ENCODE assay signal across 8 cellular contexts in genomic region chr6:32177788-32178546, GRCh38. TPM values are rescaled to one million over a fixed set of nuclear protein-coding genes. Genes with fewer than 3 reads are reported as not detected.
A peak's percentile ranks its signal among the peaks of the same experiment; 100 is the strongest.
DNase-seq lines count a peak whose midpoint lies in the region; ATAC-seq, FAIRE-seq and TF ChIP-seq lines count a peak whose summit lies in the region.

Gene RNF5, plus strand, starts transcription at chr6:32178405. Its CDS starts 107 bp downstream, at chr6:32178512.

- H3K9me3 ChIP-seq in keratinocyte (ENCODE audit: control insufficient read depth, low read depth, low read length): no peaks in the 10 kb centered on the region

- H4K20me1 ChIP-seq in keratinocyte (ENCODE audit: control insufficient read depth, extremely low read depth, insufficient read depth, low read length): no peaks in the 10 kb centered on the region

- peak within 1 kb of the TSS; percentile 90 for H3K9ac ChIP-seq in keratinocyte (ENCODE audit: control insufficient read depth, extremely low read depth, insufficient read depth, low read length)

- ATAC-seq in GM19035 (IDR thresholded peaks at IDR 0.05; ENCODE audit: unreplicated experiment): peak; percentile 78
- ATAC-seq in HG03378 (IDR thresholded peaks at IDR 0.05; ENCODE audit: unreplicated experiment): peak; percentile 84

- peak within 1 kb of the TSS; percentile 93 for H3K4me2 ChIP-seq in keratinocyte (ENCODE audit: control insufficient read depth, extremely low read depth, insufficient read depth, low read depth, low read length)

- H3K27ac ChIP-seq in keratinocyte (ENCODE audit: control insufficient read depth, insufficient read depth, low read length): peak within 1 kb of the TSS; percentile 97

- FAIRE-seq in keratinocyte (lab: Jason Lieb, UNC): peak; percentile 66

- H2AFZ ChIP-seq in keratinocyte (ENCODE audit: control insufficient read depth, low read length): peak within 1 kb of the TSS; percentile 78

- dilution Hi-C loops in keratinocyte (cut with MboI; ENCODE audit: extremely low pct_ligation_motif_present, low sequenced_read_pairs): no loop called here

- TF ChIP-seq CTCF in AG09319 (IDR thresholded peaks at IDR 0.05; ENCODE audit: low read depth, low read length) (no peak), keratinocyte (optimal IDR thresholded peaks at IDR 0.05 in 1 of 3, IDR thresholded peaks at IDR 0.05 in 1 of 3, conservative IDR thresholded peaks at IDR 0.05 in 1 of 3; ENCODE audit: extremely low read depth in 1 of 3, insufficient read depth in 2 of 3, low read length in 3 of 3) (no peak)

- peak; percentile 100 for DNase-seq in AG09319 (ENCODE audit: extremely low read depth, low read depth)
- DNase-seq in NCI-H460 (ENCODE audit: extremely low read depth, low read depth): peak; percentile 99
- peak; percentile 87 for DNase-seq in activated CD4-positive, alpha-beta T cell treated with anti-CD3 and anti-CD28 coated beads for 1 hour
- DNase-seq in cerebellum (ENCODE audit: low spot score): peak; percentile 98
- peak; percentile 97 for DNase-seq in keratinocyte (ENCODE audit: low read depth, low spot score)
- peak; percentile 93 for DNase-seq in stimulated activated CD4-positive, alpha-beta T cell treated with anti-CD3 and anti-CD28 coated beads, Interleukin-15, amount 100 ng/mL, for 24 hours

- no peaks in the 10 kb centered on the region for H3K27me3 ChIP-seq in keratinocyte (ENCODE audit: control insufficient read depth, extremely low read depth, insufficient read depth, low read length)

- peak within 1 kb of the TSS; percentile 87 to 95 (median 90) for H3K4me3 ChIP-seq in keratinocyte (ENCODE audit: control insufficient read depth in 2 of 3, extremely low read depth in 1 of 3, insufficient read depth in 2 of 3, low read depth in 1 of 3, low read length in 3 of 3)

- H3K4me1 ChIP-seq in keratinocyte (ENCODE audit: control insufficient read depth, extremely low read depth, insufficient read depth, low read length): peaks cover 40% of the 10 kb centered on the region

- H3K36me3 ChIP-seq in keratinocyte (ENCODE audit: control insufficient read depth in 2 of 2, extremely low read depth in 1 of 2, insufficient read depth in 2 of 2, low read length in 2 of 2): peaks cover 6 to 10% of the 10 kb centered on the region in 2 experiments

- no peaks in the 10 kb centered on the region for H3K9me1 ChIP-seq in keratinocyte (ENCODE audit: control insufficient read depth, extremely low read depth, insufficient read depth, low read length)

- H3K79me2 ChIP-seq in keratinocyte (ENCODE audit: control insufficient read depth, insufficient read depth, low read length): peaks cover 27% of the 10 kb centered on the region

RNA-seq across cellular contexts. Expression of gene RNF5, which starts in this region (rescaled TPM):
- 30.1 and 31.6 TPM in 2 replicates for total RNA-seq in NCI-H460 (2014; rRNA removed; shearing (Covaris generic))
- 24.2 and 32.8 TPM in 2 replicates for polyA plus RNA-seq in NCI-H460 (2014; cell fraction: nucleus; rRNA removed)
- total RNA-seq in cerebellum: 36.8 TPM
- polyA plus RNA-seq in keratinocyte: 29.6 to 43.2 TPM (median 33.2 TPM) in 3 replicates
- polyA plus RNA-seq in keratinocyte (2011; ENCODE audit: low read depth): 2.9 TPM
- 36.8 and 37.5 TPM in 2 replicates for polyA plus RNA-seq in keratinocyte (2011; cell fraction: cytosol; rRNA removed)
- 15.3 and 17.9 TPM in 2 replicates for polyA plus RNA-seq in keratinocyte (2011; cell fraction: nucleus; rRNA removed)
- 35.1 and 39.4 TPM in 2 replicates for polyA plus RNA-seq in keratinocyte (2012; ENCODE audit: low replicate concordance)
- 15.1 to 20.0 TPM (median 16.7 TPM) in 3 replicates for polyA minus RNA-seq in keratinocyte
- polyA minus RNA-seq in keratinocyte (2011; cell fraction: cytosol; rRNA and poly(A)+ RNA removed): 15.0 TPM
- polyA minus RNA-seq in keratinocyte (2011; cell fraction: nucleus; rRNA and poly(A)+ RNA removed): 4.0 and 7.0 TPM in 2 replicates

Comparison
In these comparisons a context has a peak if more than half of its experiments do, and no peak if none do; other contexts are left out.
1. Peak in every context shown above with its lines: DNase-seq, ATAC-seq, H3K4me3 ChIP-seq and H3K27ac ChIP-seq.